ENCODE assay signal across 17 cellular contexts in genomic region chr9:132794730-132795380, GRCh38.
A peak's percentile ranks its signal among the peaks of the same experiment; 100 is the strongest.
DNase-seq lines count a peak whose midpoint lies in the region; ATAC-seq, FAIRE-seq and TF ChIP-seq lines count a peak whose summit lies in the region.
"Had no signal": no experiment of that assay in that cellular context is flagged by ENCODE, and none has a peak within 500 bp of the region (broad histone marks: within the 10 kb centered on the region; RNA-seq: fewer than 3 reads in every experiment).

No MANE protein-coding gene starts in this region.

- WGBS in endodermal cell (ENCODE audit: insufficient coverage in 1 of 2, insufficient read length in 1 of 2), 2 experiments, result 22% methylated on average over 7 to 13 of the region's 13 CpGs
- WGBS in small intestine, 3 donors, result 4 to 20% (median 12%) methylated on average over 13 of the region's 13 CpGs

- peaks cover 4% of the 10 kb centered on the region for H3K36me3 Mint-ChIP-seq in endodermal cell (ENCODE audit: low read depth)
- H3K36me3 Mint-ChIP-seq: CD8-positive, alpha-beta memory T cell had no signal

- H3K4me1 Mint-ChIP-seq in endodermal cell, result peaks cover 24% of the 10 kb centered on the region
- H3K4me1 Mint-ChIP-seq: CD8-positive, alpha-beta memory T cell had no signal

- no peak for FAIRE-seq in small intestine (lab: Jason Lieb, UNC)
- FAIRE-seq: A549 had no signal

- H3K36me3 ChIP-seq in endodermal cell (ENCODE audit: control insufficient read depth, insufficient read depth, low read length), result no peaks in the 10 kb centered on the region
- no peaks in the 10 kb centered on the region for H3K36me3 ChIP-seq in small intestine (ENCODE audit: control insufficient read depth in 2 of 2, insufficient read depth in 2 of 2, low read length in 2 of 2)
- H3K36me3 ChIP-seq: neutrophil had no signal

- no peak for TF ChIP-seq CTCF in endodermal cell (conservative IDR thresholded peaks at IDR 0.05)

- peak overlapping the region; percentile 18 for H3K4me3 Mint-ChIP-seq in endodermal cell
- H3K4me3 Mint-ChIP-seq: CD8-positive, alpha-beta memory T cell had no signal

- peaks cover 73% of the 10 kb centered on the region for H3K27me3 ChIP-seq in endodermal cell (ENCODE audit: control insufficient read depth, insufficient read depth, low read length, poor library complexity, severe bottlenecking)
- peaks cover 0 to 2% of the 10 kb centered on the region in 2 donors for H3K27me3 ChIP-seq in small intestine (ENCODE audit: control insufficient read depth in 2 of 2, insufficient read depth in 2 of 2, low read length in 2 of 2)

- peaks cover 97% of the 10 kb centered on the region for H3K27me3 Mint-ChIP-seq in endodermal cell (ENCODE audit: insufficient read depth)

- peak overlapping the region; percentile 90 for H3K27ac Mint-ChIP-seq in endodermal cell

- H3K4me1 ChIP-seq in endodermal cell (ENCODE audit: control insufficient read depth, insufficient read depth, low read length), result peaks cover 18% of the 10 kb centered on the region
- peaks cover 0 to 2% of the 10 kb centered on the region in 2 donors for H3K4me1 ChIP-seq in small intestine (ENCODE audit: control insufficient read depth in 2 of 2, insufficient read depth in 1 of 2, low read depth in 1 of 2, low read length in 1 of 2)

- H3K9me3 ChIP-seq in endodermal cell (ENCODE audit: control insufficient read depth, low read length), result peaks cover 20% of the 10 kb centered on the region
- H3K9me3 ChIP-seq in small intestine (ENCODE audit: control insufficient read depth, low read depth), result no peaks in the 10 kb centered on the region
- H3K9me3 ChIP-seq: A549, neutrophil had no signal

- ATAC-seq in HG03095 (IDR thresholded peaks at IDR 0.05; ENCODE audit: unreplicated experiment), result no peak
- no peak for ATAC-seq in HG02642 (IDR thresholded peaks at IDR 0.05; ENCODE audit: poor library complexity, unreplicated experiment)
- ATAC-seq: A549, SK-N-SH treated with all-trans-retinoic acid at 6 μM for 48 hours had no signal

- peak overlapping the region; percentile 35 for H3K9ac ChIP-seq in endodermal cell (ENCODE audit: extremely low read depth, low read length, poor library complexity, severe bottlenecking)

- H3K9me3 Mint-ChIP-seq in endodermal cell, result peaks cover 15% of the 10 kb centered on the region
- H3K9me3 Mint-ChIP-seq: CD8-positive, alpha-beta memory T cell had no signal

- DNase-seq in NOMO-1 treated with DMSO at 0.1 percent for 48 hours (lab: John Stamatoyannopoulos, UW; ENCODE audit: unreplicated experiment), result peak; percentile 16
- DNase-seq in NOMO-1 treated with dmso at 0.1 percent for 144 hours (lab: John Stamatoyannopoulos, UW; ENCODE audit: unreplicated experiment), result no peak
- peak; percentile 26 for DNase-seq in NCI-H2196 treated with DMSO at 0.1 percent for 48 hours (lab: John Stamatoyannopoulos, UW; ENCODE audit: unreplicated experiment)
- peak; percentile 78 for DNase-seq in endodermal cell
- peak; percentile 16 for DNase-seq in small intestine
- DNase-seq in NCI-H446 (lab: John Stamatoyannopoulos, UW), result no peak
- DNase-seq: activated T-cell treated with anti-CD3 and anti-CD28 coated beads for 4 hours; CD8-positive, alpha-beta memory T cell; IMR-90; NCI-H1417 treated with DMSO at 0.1 percent for 48 hours; NK-92 treated with Interleukin-12 subunit alpha and Interleukin-12 subunit beta, amount 100 ng/mL, for 24 hours had no signal

- H3K27ac ChIP-seq in endodermal cell (ENCODE audit: low read depth, low read length), result no peak overlapping the region
- H3K27ac ChIP-seq in small intestine (ENCODE audit: low read depth in 1 of 2, low read length in 1 of 2), result no peak overlapping the region
- H3K27ac ChIP-seq: A549, neutrophil had no signal

- peak overlapping the region; percentile 64 for H3K4me3 ChIP-seq in endodermal cell (ENCODE audit: low read length)
- no peak overlapping the region for H3K4me3 ChIP-seq in small intestine (ENCODE audit: low read depth in 1 of 2, low read length in 2 of 2)
- H3K4me3 ChIP-seq: A549, skin epidermis had no signal

Comparison
In these comparisons a context has a peak if more than half of its experiments do, and no peak if none do; other contexts are left out.
1. DNase-seq: peak in NOMO-1 treated with DMSO at 0.1 percent for 48 hours (single experiment), NCI-H2196 treated with DMSO at 0.1 percent for 48 hours (single experiment), endodermal cell (single experiment) and small intestine (single experiment); none in NOMO-1 treated with dmso at 0.1 percent for 144 hours (single experiment) and NCI-H446 (0 of 2).